In the genomic region with DNA sequence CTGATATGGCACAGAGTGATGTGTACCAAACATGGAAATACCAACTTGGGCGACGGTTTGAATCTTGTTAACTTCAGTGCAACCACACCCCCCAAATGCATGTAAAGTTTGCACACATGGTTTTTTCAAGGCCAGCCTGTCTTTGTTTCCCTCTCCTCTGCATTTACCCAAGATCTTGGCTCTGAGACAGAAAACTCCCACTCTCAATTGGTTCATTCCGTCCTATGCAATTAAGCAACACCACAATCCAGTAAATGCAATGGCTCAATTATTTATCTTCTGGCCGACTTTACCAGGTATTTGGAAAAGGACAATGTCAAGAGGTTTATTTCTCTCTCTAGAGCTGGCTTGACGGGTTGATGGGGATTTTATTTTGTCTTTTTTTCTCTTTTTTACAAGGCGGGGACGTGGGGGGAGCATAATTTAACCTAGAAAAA, we compare ENCODE assay signal across 8 cellular contexts. TPM values are rescaled to one million over a fixed set of nuclear protein-coding genes. Genes with fewer than 3 reads are reported as not detected.
A peak's percentile ranks its signal among the peaks of the same experiment; 100 is the strongest.
DNase-seq lines count a peak whose midpoint lies in the region; TF ChIP-seq lines count a peak whose summit lies in the region.

No MANE protein-coding gene starts in this region.

- peaks cover 0 to 19% (median 0%) of the 10 kb centered on the region in 11 experiments; a peak in 3 of 22 replicates for H3K36me3 ChIP-seq in BLaER1 treated with 17β-estradiol and CSF1 and Interleukin-3, amounts not matched to agents 10 nM and 100 nM

- peak overlapping the region; percentile 78 to 100 (median 89) for H3K4me3 ChIP-seq in BLaER1 treated with 17β-estradiol and CSF1 and Interleukin-3, amounts not matched to agents 10 nM and 100 nM
- peak overlapping the region; percentile 85 for H3K4me3 ChIP-seq in Jurkat, Clone E6-1 (ENCODE audit: low read length)
- H3K4me3 ChIP-seq in WI38 (ENCODE audit: low read depth, low read length) (peak overlapping the region; percentile 96), fibroblast of villous mesenchyme (ENCODE audit: low read depth, low read length) (peak overlapping the region; percentile 70)

- H3K27me3 ChIP-seq in BLaER1 treated with 17β-estradiol and CSF1 and Interleukin-3, amounts not matched to agents 10 nM and 100 nM, result peaks cover 0 to 19% (median 5%) of the 10 kb centered on the region in 11 experiments; a peak in 8 of 22 replicates

- H3K27ac ChIP-seq in BLaER1 treated with 17β-estradiol and CSF1 and Interleukin-3, amounts not matched to agents 10 nM and 100 nM, result peak overlapping the region; percentile 76 to 94 (median 86); a peak in 20 of 22 replicates

- H3K9me3 ChIP-seq in BLaER1 treated with 17β-estradiol and CSF1 and Interleukin-3, amounts not matched to agents 10 nM and 100 nM (replicated peaks in 1 of 11), result no peaks in the 10 kb centered on the region

- no peak for DNase-seq in Jurkat, Clone E6-1 (ENCODE audit: low read depth, low spot score)
- DNase-seq in fibroblast of villous mesenchyme (ENCODE audit: low read depth) (peak; percentile 91), putamen (ENCODE audit: low spot score) (peak; percentile 25), GM19238 (ENCODE audit: insufficient read length, low spot score) (no peak), mesenteric fat pad (ENCODE audit: low spot score) (no peak), SK-N-DZ (ENCODE audit: low spot score) (no peak)

- H3K9ac ChIP-seq in BLaER1 treated with 17β-estradiol and CSF1 and Interleukin-3, amounts not matched to agents 10 nM and 100 nM, result peak overlapping the region; percentile 81 to 97 (median 87)

- H3K4me1 ChIP-seq in BLaER1 treated with 17β-estradiol and CSF1 and Interleukin-3, amounts not matched to agents 10 nM and 100 nM, result peaks cover 24 to 59% (median 30%) of the 10 kb centered on the region in 10 experiments

- no peak for TF ChIP-seq CTCF in WI38 (IDR thresholded peaks at IDR 0.05; ENCODE audit: low read depth, low read length)
- no peak for TF ChIP-seq CTCF in fibroblast of villous mesenchyme (IDR thresholded peaks at IDR 0.05; ENCODE audit: insufficient read depth, low read depth, low read length)

- peak overlapping the region; percentile 78 to 99 (median 92) for H3K4me2 ChIP-seq in BLaER1 treated with 17β-estradiol and CSF1 and Interleukin-3, amounts not matched to agents 10 nM and 100 nM

- H4K20me1 ChIP-seq in BLaER1 treated with 17β-estradiol and CSF1 and Interleukin-3, amounts not matched to agents 10 nM and 100 nM, result peaks cover 27 to 59% (median 55%) of the 10 kb centered on the region in 11 experiments; a peak in 20 of 22 replicates

RNA-seq across cellular contexts. Expression of a gene that starts 1.0 kb away (rescaled TPM):
- polyA plus RNA-seq in Jurkat, Clone E6-1 (2012; ENCODE audit: insufficient read depth, insufficient read length), result 38.7 TPM
- total RNA-seq in fibroblast of villous mesenchyme, result 113 and 180 TPM in 2 replicates
- total RNA-seq in mesenteric fat pad, result 353 TPM
- 20.7 and 23.9 TPM in 2 replicates for polyA plus RNA-seq in SK-N-DZ (2014; cell fraction: cytosol; rRNA removed)
- polyA plus RNA-seq in SK-N-DZ (2014; cell fraction: nucleus; rRNA removed), result 17.7 and 20.4 TPM in 2 replicates

RNA-seq across cellular contexts. Expression of a gene that starts 35.8 kb away (rescaled TPM):
- not detected for polyA plus RNA-seq in Jurkat, Clone E6-1 (2012; ENCODE audit: insufficient read depth, insufficient read length)
- total RNA-seq in fibroblast of villous mesenchyme (988 and 1,007 TPM in 2 replicates), mesenteric fat pad (681 TPM)
- not detected in 2 replicates for polyA plus RNA-seq in SK-N-DZ (2014; cell fraction: cytosol; rRNA removed)
- not detected in 2 replicates for polyA plus RNA-seq in SK-N-DZ (2014; cell fraction: nucleus; rRNA removed)

Comparison
In these comparisons a context has a peak if more than half of its experiments do, and no peak if none do; other contexts are left out.
1. DNase-seq: peak in fibroblast of villous mesenchyme (single experiment) and putamen (single experiment); none in Jurkat, Clone E6-1 (single experiment), GM19238 (single experiment), mesenteric fat pad (single experiment) and SK-N-DZ (single experiment).
2. Peak in every context shown above with its lines, with median percentiles within 50 percentile points of each other: H3K4me3 ChIP-seq.